Comparison of ENCODE assay signal across 8 cellular contexts in genomic region chr5:101678494-101679193, GRCh38.
DNase-seq lines count a peak whose midpoint lies in the region; ATAC-seq and TF ChIP-seq lines count a peak whose summit lies in the region.

No MANE protein-coding gene starts in this region.

- peaks cover 4 to 7% of the 10 kb centered on the region in 2 donors for H3K4me1 ChIP-seq in duodenal mucosa (ENCODE audit: control insufficient read depth in 1 of 2, insufficient read depth in 2 of 2, low read length in 2 of 2)

- H3K4me3 ChIP-seq in duodenal mucosa (ENCODE audit: low read depth in 1 of 2, low read length in 2 of 2), result peak overlapping the region; percentile 46 to 59

- no peaks in the 10 kb centered on the region for H3K9me3 ChIP-seq in duodenal mucosa (ENCODE audit: control insufficient read depth in 1 of 2, low read length in 2 of 2)

- TF ChIP-seq CTCF in GM10266 (IDR thresholded peaks at IDR 0.05; ENCODE audit: control insufficient read depth, insufficient read depth, low read depth, missing control alignments) (peak; percentile 90), VCaP (conservative IDR thresholded peaks at IDR 0.05) (peak; percentile 94)

- H3K27me3 ChIP-seq in duodenal mucosa (ENCODE audit: control insufficient read depth in 1 of 2, insufficient read depth in 2 of 2, low read length in 2 of 2), result peaks cover 0 to 3% of the 10 kb centered on the region in 2 donors

- DNase-seq in 8988T (peak; percentile 7), GM10266 (ENCODE audit: extremely low spot score) (peak; percentile 18), NCI-H1092 (lab: John Stamatoyannopoulos, UW) (peak; percentile 28), lung microvascular endothelial cell (ENCODE audit: low read depth in 2 of 2) (peak; percentile 50 to 68), substantia nigra (lab: John Stamatoyannopoulos, UW) (peak in 41 of 49 donors; percentile 0 to 58 (median 20))

- peak; percentile 80 for ATAC-seq in HG02571 (IDR thresholded peaks at IDR 0.05; ENCODE audit: unreplicated experiment)

- no peak overlapping the region for H3K27ac ChIP-seq in VCaP
- no peak overlapping the region for H3K27ac ChIP-seq in duodenal mucosa (ENCODE audit: low read depth, low read length)
- H3K27ac ChIP-seq in substantia nigra (ENCODE audit: low read depth, low read length, poor library complexity, severe bottlenecking), result no peak overlapping the region

- no peak overlapping the region for H3K9ac ChIP-seq in duodenal mucosa (ENCODE audit: low read depth in 1 of 2, low read length in 2 of 2)

- no peaks in the 10 kb centered on the region for H3K36me3 ChIP-seq in duodenal mucosa (ENCODE audit: control insufficient read depth in 1 of 2, insufficient read depth in 2 of 2, low read length in 2 of 2)

Comparison
In these comparisons a context has a peak if more than half of its experiments do, and no peak if none do; other contexts are left out.
1. DNase-seq: peak in every context shown above with its lines; median percentile 59 in lung microvascular endothelial cell; 28 in NCI-H1092; 20 in substantia nigra; 18 in GM10266; 7 in 8988T.